In the genomic region with DNA sequence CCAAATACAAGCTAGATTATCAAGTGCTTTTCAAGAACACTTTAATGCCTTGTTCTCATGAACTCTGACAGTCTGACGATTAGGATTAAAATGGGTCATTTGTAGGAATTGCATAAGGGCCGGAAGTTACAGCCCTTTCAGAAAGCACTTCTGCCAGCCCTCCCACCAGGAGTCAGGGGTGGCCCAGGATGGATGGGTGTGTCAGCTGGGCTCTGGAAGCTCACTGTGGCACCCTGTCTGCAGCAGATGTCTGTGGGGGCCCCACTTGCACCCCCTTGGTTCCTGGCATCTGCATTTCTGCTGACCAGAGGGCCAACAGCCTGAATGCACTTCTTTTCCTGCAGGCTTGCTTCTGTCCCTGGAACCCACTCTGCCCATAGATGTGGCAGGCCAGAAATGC, we compare ENCODE assay signal across 26 cellular contexts.
"Had no signal": no experiment of that assay in that cellular context is flagged by ENCODE, and none has a peak within 500 bp of the region (broad histone marks: within the 10 kb centered on the region; RNA-seq: fewer than 3 reads in every experiment).

No MANE protein-coding gene starts in this region.

- ATAC-seq: activated CD4-positive, CD25-positive, alpha-beta regulatory T cell treated with anti-CD3 and anti-CD28 coated beads, Interleukin-2, amount 50 U/mL, for 24 hours; left ventricle myocardium superior; right cardiac atrium had no signal

- H3K4me1 ChIP-seq: adrenal gland, esophagus squamous epithelium, transverse colon had no signal

- DNase-seq: activated CD4-positive, alpha-beta T cell treated with anti-CD3 and anti-CD28 coated beads for 48 hours; activated CD4-positive, alpha-beta T cell treated with anti-CD3 and anti-CD28 coated beads, Interleukin-2, amount 50 U/mL, for 48 hours; activated CD8-positive, alpha-beta memory T cell treated with anti-CD3 and anti-CD28 coated beads, Interleukin-2, amount 50 U/mL, for 4 hours; activated effector memory CD4-positive, alpha-beta T cell treated with anti-CD3 and anti-CD28 coated beads, Interleukin-2, amount 50 U/mL, for 16 hours; activated naive CD4-positive, alpha-beta T cell treated with anti-CD3 and anti-CD28 coated beads for 36 hours; activated naive CD8-positive, alpha-beta T cell treated with anti-CD3 and anti-CD28 coated beads for 36 hours; activated T-cell treated with anti-CD3 and anti-CD28 coated beads, Interleukin-2, amount 50 U/mL, for 1 hour; adrenal gland; aorta; esophagus squamous epithelium; islet precursor cell; left ventricle myocardium superior; naive B cell; right cardiac atrium; stimulated activated naive CD4-positive, alpha-beta T cell; SW 1271; T-helper 9 cell; transverse colon; WERI-Rb-1 had no signal

- H3K9me3 Mint-ChIP-seq: activated naive CD4-positive, alpha-beta T cell treated with anti-CD3 and anti-CD28 coated beads for 36 hours; activated naive CD8-positive, alpha-beta T cell treated with anti-CD3 and anti-CD28 coated beads for 36 hours; activated T-helper 1 cell treated with anti-CD3 and anti-CD28 coated beads, Interleukin-12 subunit alpha, Interleukin-12 subunit beta, Interleukin-2, Interleukin-4 antibody, amounts not matched to agents 30 ng/mL and 10 ng/mL and 1 ng/mL, durations not matched to agents 14 hours and 24 hours and 36 hours; brain; mesothelial cell of epicardium; neural progenitor cell; T-helper 1 cell treated with Interleukin-12 subunit alpha and Interleukin-12 subunit beta and Interleukin-4 antibody, amounts not matched to agents 30 μg/mL and 1 μg/mL, for 36 hours had no signal

- H3K27ac ChIP-seq: adrenal gland, cardiac muscle cell, esophagus squamous epithelium, neural progenitor cell, transverse colon, WERI-Rb-1 had no signal

- H3K36me3 ChIP-seq: adrenal gland, cardiac muscle cell, esophagus squamous epithelium, neural progenitor cell, transverse colon, WERI-Rb-1 had no signal

- H3K27me3 ChIP-seq: adrenal gland, cardiac muscle cell, esophagus squamous epithelium, neural progenitor cell, transverse colon had no signal

- H3K36me3 Mint-ChIP-seq: activated naive CD8-positive, alpha-beta T cell treated with anti-CD3 and anti-CD28 coated beads for 36 hours; brain; mesothelial cell of epicardium; naive B cell; neural progenitor cell had no signal

- H3K27ac Mint-ChIP-seq: activated naive CD4-positive, alpha-beta T cell treated with anti-CD3 and anti-CD28 coated beads for 36 hours; activated naive CD8-positive, alpha-beta T cell treated with anti-CD3 and anti-CD28 coated beads for 36 hours; activated T-helper 1 cell treated with anti-CD3 and anti-CD28 coated beads, Interleukin-12 subunit alpha, Interleukin-12 subunit beta, Interleukin-2, Interleukin-4 antibody, amounts not matched to agents 30 ng/mL and 10 ng/mL and 1 ng/mL, durations not matched to agents 14 hours and 24 hours and 36 hours; mesothelial cell of epicardium; T-helper 1 cell treated with Interleukin-12 subunit alpha and Interleukin-12 subunit beta and Interleukin-4 antibody, amounts not matched to agents 30 μg/mL and 1 μg/mL, for 36 hours had no signal

- H3K27me3 Mint-ChIP-seq: activated naive CD8-positive, alpha-beta T cell treated with anti-CD3 and anti-CD28 coated beads for 36 hours; naive B cell had no signal

- H3K9me3 ChIP-seq: adrenal gland, transverse colon had no signal

- H3K4me3 Mint-ChIP-seq: activated naive CD4-positive, alpha-beta T cell treated with anti-CD3 and anti-CD28 coated beads for 36 hours; activated naive CD8-positive, alpha-beta T cell treated with anti-CD3 and anti-CD28 coated beads for 36 hours; activated T-helper 1 cell treated with anti-CD3 and anti-CD28 coated beads, Interleukin-12 subunit alpha, Interleukin-12 subunit beta, Interleukin-2, Interleukin-4 antibody, amounts not matched to agents 30 ng/mL and 10 ng/mL and 1 ng/mL, durations not matched to agents 14 hours and 24 hours and 36 hours; brain; mesothelial cell of epicardium; naive B cell; neural progenitor cell; T-helper 1 cell treated with Interleukin-12 subunit alpha and Interleukin-12 subunit beta and Interleukin-4 antibody, amounts not matched to agents 30 μg/mL and 1 μg/mL, for 36 hours had no signal

- H3K4me3 ChIP-seq: adrenal gland, cardiac muscle cell, esophagus squamous epithelium, neural progenitor cell, transverse colon had no signal
